Comparison of ENCODE assay signal across 1 cellular context in the genomic region with DNA sequence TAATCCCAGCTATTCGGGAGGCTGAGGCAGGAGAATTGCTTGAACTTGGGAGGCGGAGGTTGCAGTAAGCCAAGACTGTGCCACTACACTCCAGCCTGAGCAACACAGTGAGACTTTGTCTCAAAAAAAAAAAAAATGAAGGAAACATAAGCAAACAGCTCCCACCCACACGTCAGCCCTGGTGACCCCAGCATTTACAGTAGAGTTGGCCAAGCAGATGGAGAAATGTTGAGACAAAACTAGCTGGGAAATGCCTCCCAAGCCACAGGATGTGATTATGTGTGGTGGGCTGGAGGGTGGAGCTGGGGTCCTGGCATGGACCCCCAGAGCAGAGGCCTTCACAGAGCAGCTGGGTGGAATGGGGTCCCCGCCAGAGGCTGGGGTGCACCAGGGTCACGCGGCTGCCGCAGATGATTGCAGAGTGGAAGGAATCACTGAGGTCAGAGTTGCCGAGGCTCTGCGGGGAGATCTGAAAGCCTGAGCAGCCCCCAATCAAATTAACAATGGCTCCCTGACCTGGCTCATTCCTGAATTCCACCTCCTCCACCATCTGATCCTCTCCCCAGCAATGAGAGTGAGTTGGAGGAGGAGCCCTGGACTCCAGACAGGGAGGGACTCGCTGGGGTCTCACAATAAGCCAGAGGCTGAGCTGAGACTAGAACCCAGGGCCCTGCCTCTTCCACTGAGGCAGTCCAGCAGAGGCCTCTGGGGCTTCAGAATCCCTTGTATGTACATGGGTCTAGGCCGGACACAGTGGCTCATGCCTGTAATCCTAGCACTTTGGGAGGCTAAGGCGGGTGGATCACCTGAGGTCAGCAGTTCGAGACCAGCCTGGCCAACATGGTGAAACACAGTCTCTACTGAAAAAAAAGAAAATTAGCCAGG.
A peak's percentile ranks its signal among the peaks of the same experiment; 100 is the strongest.
TF ChIP-seq lines count a peak whose summit lies in the region.

No MANE protein-coding gene starts in this region.

TF ChIP-seq in HEK293, 187 proteins besides CTCF, POLR2A, EP300 and RAD21:
- 0 out of 2 replicates have a peak, but pooled peaks have one; percentile 27 for TF ChIP-seq ZFHX2 (tag by site-specific recombination; conservative IDR thresholded peaks at IDR 0.05)
- TF ChIP-seq ZNF132 (tag by site-specific recombination; IDR thresholded peaks at IDR 0.05; ENCODE audit: borderline replicate concordance) = no peak
- TF ChIP-seq, protein P1, sequence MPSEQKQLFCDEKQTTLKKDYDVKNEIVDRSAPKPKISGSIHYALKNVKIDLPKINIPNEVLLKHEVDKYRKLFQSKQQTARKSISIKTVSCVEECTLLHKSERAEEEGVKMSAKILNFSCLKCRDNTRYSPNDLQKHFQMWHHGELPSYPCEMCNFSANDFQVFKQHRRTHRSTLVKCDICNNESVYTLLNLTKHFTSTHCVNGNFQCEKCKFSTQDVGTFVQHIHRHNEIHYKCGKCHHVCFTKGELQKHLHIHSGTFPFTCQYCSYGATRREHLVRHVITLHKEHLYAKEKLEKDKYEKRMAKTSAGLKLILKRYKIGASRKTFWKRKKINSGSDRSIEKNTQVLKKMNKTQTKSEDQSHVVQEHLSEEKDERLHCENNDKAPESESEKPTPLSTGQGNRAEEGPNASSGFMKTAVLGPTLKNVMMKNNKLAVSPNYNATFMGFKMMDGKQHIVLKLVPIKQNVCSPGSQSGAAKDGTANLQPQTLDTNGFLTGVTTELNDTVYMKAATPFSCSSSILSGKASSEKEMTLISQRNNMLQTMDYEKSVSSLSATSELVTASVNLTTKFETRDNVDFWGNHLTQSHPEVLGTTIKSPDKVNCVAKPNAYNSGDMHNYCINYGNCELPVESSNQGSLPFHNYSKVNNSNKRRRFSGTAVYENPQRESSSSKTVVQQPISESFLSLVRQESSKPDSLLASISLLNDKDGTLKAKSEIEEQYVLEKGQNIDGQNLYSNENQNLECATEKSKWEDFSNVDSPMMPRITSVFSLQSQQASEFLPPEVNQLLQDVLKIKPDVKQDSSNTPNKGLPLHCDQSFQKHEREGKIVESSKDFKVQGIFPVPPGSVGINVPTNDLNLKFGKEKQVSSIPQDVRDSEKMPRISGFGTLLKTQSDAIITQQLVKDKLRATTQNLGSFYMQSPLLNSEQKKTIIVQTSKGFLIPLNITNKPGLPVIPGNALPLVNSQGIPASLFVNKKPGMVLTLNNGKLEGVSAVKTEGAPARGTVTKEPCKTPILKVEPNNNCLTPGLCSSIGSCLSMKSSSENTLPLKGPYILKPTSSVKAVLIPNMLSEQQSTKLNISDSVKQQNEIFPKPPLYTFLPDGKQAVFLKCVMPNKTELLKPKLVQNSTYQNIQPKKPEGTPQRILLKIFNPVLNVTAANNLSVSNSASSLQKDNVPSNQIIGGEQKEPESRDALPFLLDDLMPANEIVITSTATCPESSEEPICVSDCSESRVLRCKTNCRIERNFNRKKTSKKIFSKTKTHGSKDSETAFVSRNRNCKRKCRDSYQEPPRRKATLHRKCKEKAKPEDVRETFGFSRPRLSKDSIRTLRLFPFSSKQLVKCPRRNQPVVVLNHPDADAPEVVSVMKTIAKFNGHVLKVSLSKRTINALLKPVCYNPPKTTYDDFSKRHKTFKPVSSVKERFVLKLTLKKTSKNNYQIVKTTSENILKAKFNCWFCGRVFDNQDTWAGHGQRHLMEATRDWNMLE (tag by site-specific recombination; conservative IDR thresholded peaks at IDR 0.05; ENCODE audit: low read depth) = no peak
- no peak for TF ChIP-seq IKZF3 (tag by site-specific recombination; IDR thresholded peaks at IDR 0.05)
- TF ChIP-seq GFI1B (tag by site-specific recombination; IDR thresholded peaks at IDR 0.05) = no peak
- TF ChIP-seq ZNF174 (tag by site-specific recombination; IDR thresholded peaks at IDR 0.05) = no peak
- TF ChIP-seq, protein P2, sequence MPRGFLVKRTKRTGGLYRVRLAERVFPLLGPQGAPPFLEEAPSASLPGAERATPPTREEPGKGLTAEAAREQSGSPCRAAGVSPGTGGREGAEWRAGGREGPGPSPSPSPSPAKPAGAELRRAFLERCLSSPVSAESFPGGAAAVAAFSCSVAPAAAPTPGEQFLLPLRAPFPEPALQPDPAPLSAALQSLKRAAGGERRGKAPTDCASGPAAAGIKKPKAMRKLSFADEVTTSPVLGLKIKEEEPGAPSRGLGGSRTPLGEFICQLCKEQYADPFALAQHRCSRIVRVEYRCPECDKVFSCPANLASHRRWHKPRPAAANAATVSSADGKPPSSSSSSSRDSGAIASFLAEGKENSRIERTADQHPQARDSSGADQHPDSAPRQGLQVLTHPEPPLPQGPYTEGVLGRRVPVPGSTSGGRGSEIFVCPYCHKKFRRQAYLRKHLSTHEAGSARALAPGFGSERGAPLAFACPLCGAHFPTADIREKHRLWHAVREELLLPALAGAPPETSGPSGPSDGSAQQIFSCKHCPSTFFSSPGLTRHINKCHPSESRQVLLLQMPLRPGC (tag by site-specific recombination; IDR thresholded peaks at IDR 0.05) = no peak
- no peak for TF ChIP-seq ZNF221 (tag by site-specific recombination; IDR thresholded peaks at IDR 0.05; ENCODE audit: borderline replicate concordance)
- TF ChIP-seq, protein P3, sequence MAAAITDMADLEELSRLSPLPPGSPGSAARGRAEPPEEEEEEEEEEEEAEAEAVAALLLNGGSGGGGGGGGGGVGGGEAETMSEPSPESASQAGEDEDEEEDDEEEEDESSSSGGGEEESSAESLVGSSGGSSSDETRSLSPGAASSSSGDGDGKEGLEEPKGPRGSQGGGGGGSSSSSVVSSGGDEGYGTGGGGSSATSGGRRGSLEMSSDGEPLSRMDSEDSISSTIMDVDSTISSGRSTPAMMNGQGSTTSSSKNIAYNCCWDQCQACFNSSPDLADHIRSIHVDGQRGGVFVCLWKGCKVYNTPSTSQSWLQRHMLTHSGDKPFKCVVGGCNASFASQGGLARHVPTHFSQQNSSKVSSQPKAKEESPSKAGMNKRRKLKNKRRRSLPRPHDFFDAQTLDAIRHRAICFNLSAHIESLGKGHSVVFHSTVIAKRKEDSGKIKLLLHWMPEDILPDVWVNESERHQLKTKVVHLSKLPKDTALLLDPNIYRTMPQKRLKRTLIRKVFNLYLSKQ (tag by site-specific recombination; IDR thresholded peaks at IDR 0.05; ENCODE audit: borderline replicate concordance) = no peak
